21 cellular contexts compared by ENCODE assay signal in the genomic region with DNA sequence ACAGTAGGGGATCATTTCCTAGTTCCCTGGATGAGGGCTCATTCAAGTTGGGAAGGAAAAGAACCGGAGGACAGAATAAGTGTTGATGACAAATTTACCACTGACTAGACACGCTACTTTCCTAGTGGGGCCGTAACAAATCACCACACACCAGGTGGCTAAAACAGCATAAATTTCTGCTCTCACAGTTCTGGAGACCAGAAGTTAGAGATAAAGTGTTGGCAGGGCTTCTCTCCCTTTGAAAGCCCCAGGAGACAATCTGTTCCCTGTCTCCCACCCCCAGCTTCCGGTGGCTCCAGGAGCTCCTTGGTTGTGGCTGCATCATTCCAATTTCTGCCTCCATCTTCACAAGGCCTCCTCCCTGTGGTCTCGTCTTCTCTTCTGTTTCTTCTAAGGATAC.
"Had no signal": no experiment of that assay in that cellular context is flagged by ENCODE, and none has a peak within 500 bp of the region (broad histone marks: within the 10 kb centered on the region; RNA-seq: fewer than 3 reads in every experiment).

No MANE protein-coding gene starts in this region.

- DNase-seq: colonic mucosa; dermis blood vessel endothelial cell; erythroblast; foreskin keratinocyte; head of caudate nucleus; hypothalamus; kidney glomerular epithelial cell; lower lobe of right lung; midbrain; naive B cell; ovary; right cardiac atrium; small intestine; stimulated activated CD4-positive, alpha-beta T cell treated with anti-CD3 and anti-CD28 coated beads, Interleukin-12 subunit alpha, Interleukin-12 subunit beta, amount 100 ng/mL, for 4 hours; stimulated activated naive CD4-positive, alpha-beta T cell; stomach; substantia nigra; thyroid gland had no signal

- H3K27ac Mint-ChIP-seq: memory B cell, naive B cell, nephron, type B pancreatic cell had no signal

- H3K9me3 ChIP-seq: colonic mucosa, lower lobe of right lung, ovary, stomach, thyroid gland had no signal

- H3K36me3 ChIP-seq: colonic mucosa, lower lobe of right lung, ovary, stomach, thyroid gland had no signal

- H3K36me3 Mint-ChIP-seq: memory B cell, naive B cell, type B pancreatic cell had no signal

- H3K4me1 ChIP-seq: colonic mucosa, foreskin keratinocyte, lower lobe of right lung, stomach, thyroid gland had no signal

- H3K4me3 Mint-ChIP-seq: memory B cell, naive B cell, nephron, type B pancreatic cell had no signal

- H3K4me1 Mint-ChIP-seq: memory B cell, naive B cell had no signal

- H3K27ac ChIP-seq: colonic mucosa, foreskin keratinocyte, lower lobe of right lung, ovary, stomach, thyroid gland had no signal

- ATAC-seq: foreskin keratinocyte, lower lobe of right lung had no signal

- H3K27me3 ChIP-seq: colonic mucosa, foreskin keratinocyte, ovary, stomach, thyroid gland had no signal

- H3K4me3 ChIP-seq: colonic mucosa, lower lobe of right lung, ovary, stomach, thyroid gland had no signal

- H3K9me3 Mint-ChIP-seq: memory B cell, nephron, type B pancreatic cell had no signal
